ENCODE assay signal across 10 cellular contexts in the genomic region with DNA sequence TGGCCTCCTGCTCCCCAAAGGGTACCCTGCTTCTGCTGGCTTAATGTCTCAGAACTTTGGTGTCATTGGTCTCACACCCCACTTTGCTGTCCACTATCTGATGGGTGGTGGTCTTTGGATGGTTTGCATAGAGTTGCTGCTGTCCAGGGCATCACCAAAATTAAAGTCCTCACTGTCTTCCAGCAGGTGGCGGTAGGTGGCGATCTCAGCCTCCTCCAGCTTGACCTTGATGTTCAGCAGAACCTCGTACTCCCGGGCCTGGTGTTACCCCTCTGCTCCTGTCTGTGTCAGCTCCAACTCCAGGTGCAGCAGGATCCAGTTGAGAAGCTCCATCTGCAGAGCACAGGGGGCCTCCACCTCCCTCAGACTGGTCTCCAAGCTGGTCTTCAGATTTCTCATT.
DNase-seq lines count a peak whose midpoint lies in the region; TF ChIP-seq lines count a peak whose summit lies in the region.
"Had no signal": no experiment of that assay in that cellular context is flagged by ENCODE, and none has a peak within 500 bp of the region (broad histone marks: within the 10 kb centered on the region; RNA-seq: fewer than 3 reads in every experiment).

No MANE protein-coding gene starts in this region.

- no peaks in the 10 kb centered on the region for H3K9me2 ChIP-seq in PC-9 (ENCODE audit: insufficient read depth)

- no peaks in the 10 kb centered on the region for H3K27me3 ChIP-seq in PC-9 (ENCODE audit: insufficient read depth, low read depth)

- H3K4me1 ChIP-seq in PC-9 (replicated peaks; ENCODE audit: insufficient read depth) = no peaks in the 10 kb centered on the region
- H3K4me1 ChIP-seq: A549 had no signal

- intact Hi-C loops in PC-9 (cut with micrococcal nuclease; ENCODE audit: unreplicated experiment) = no loop called here

- peak; percentile 42; the same call in 1 of the 2 replicates for TF ChIP-seq CTCF in PC-9 (conservative IDR thresholded peaks at IDR 0.05)

- H2AFZ ChIP-seq in PC-9 = no peak overlapping the region

- BruUV-seq in PC-9 (replicated peaks; lab: Mats Ljungman, UMichigan) = no TSS peak

- no peak overlapping the region for H3K27ac ChIP-seq in PC-9
- H3K27ac ChIP-seq: A549 had no signal

- DNase-seq in NCI-H1092 treated with DMSO at 0.1 percent for 48 hours (lab: John Stamatoyannopoulos, UW) (peak; percentile 0), NCI-H1092 (lab: John Stamatoyannopoulos, UW) (no peak), HEK293T (ENCODE audit: extremely low spot score) (peak; percentile 28), PC-9 (peak in 1 of 2 experiments; percentile 11), iPS-NIHi7 (ENCODE audit: extremely low spot score) (peak; percentile 28), Ammon's horn (ENCODE audit: low spot score) (no peak), SIG-M5 (lab: John Stamatoyannopoulos, UW) (no peak)
- DNase-seq in activated CD4-positive, CD25-positive, alpha-beta regulatory T cell treated with anti-CD3 and anti-CD28 coated beads, Interleukin-2, amount 50 U/mL, for 72 hours = no peak
- DNase-seq: SW 1271 had no signal

- no peaks in the 10 kb centered on the region for H3K79me2 ChIP-seq in PC-9 (ENCODE audit: low read depth)

- H3K36me3 ChIP-seq in PC-9 (ENCODE audit: low read depth) = no peaks in the 10 kb centered on the region

- H3K4me2 ChIP-seq in PC-9 = no peak overlapping the region
- H3K4me2 ChIP-seq: A549 had no signal

- CTCF ChIA-PET in HEK293T (lab: Yijun Ruan, JAX) = interaction anchor here (0.6 kb wide), 2 partner anchors 15 to 1493 kb away, joined by 3 read pairs; no protein-coding TSS in a partner anchor
- CTCF ChIA-PET in PC-9 (lab: Charles Lee) = no interaction called here

- no peaks in the 10 kb centered on the region for H3F3A ChIP-seq in PC-9 (ENCODE audit: insufficient read depth, low read depth)

- H3K9me3 ChIP-seq in PC-9 (ENCODE audit: insufficient read depth, low read depth) = no peaks in the 10 kb centered on the region
- H3K9me3 ChIP-seq: A549 had no signal

- POLR2A ChIA-PET in HEK293T (lab: Yijun Ruan, JAX) (no interaction called here), PC-9 (lab: Charles Lee; ENCODE audit: unreplicated experiment) (no interaction called here)

- H3K4me3 ChIP-seq in PC-9 = no peak overlapping the region
- H3K4me3 ChIP-seq: A549 had no signal

- no peaks in the 10 kb centered on the region for H4K20me1 ChIP-seq in PC-9 (ENCODE audit: insufficient read depth)

TF ChIP-seq in HEK293T, 16 proteins besides CTCF, POLR2A, EP300 and RAD21:
- no peak for TF ChIP-seq LEF1 (IDR thresholded peaks at IDR 0.05; ENCODE audit: borderline replicate concordance)
- no peak for TF ChIP-seq FOXA1 (IDR thresholded peaks at IDR 0.05)
- no peak for TF ChIP-seq ZNF384 (IDR thresholded peaks at IDR 0.05)
- TF ChIP-seq BHLHE40 (IDR thresholded peaks at IDR 0.05; ENCODE audit: borderline replicate concordance) = no peak
- TF ChIP-seq, protein P1, sequence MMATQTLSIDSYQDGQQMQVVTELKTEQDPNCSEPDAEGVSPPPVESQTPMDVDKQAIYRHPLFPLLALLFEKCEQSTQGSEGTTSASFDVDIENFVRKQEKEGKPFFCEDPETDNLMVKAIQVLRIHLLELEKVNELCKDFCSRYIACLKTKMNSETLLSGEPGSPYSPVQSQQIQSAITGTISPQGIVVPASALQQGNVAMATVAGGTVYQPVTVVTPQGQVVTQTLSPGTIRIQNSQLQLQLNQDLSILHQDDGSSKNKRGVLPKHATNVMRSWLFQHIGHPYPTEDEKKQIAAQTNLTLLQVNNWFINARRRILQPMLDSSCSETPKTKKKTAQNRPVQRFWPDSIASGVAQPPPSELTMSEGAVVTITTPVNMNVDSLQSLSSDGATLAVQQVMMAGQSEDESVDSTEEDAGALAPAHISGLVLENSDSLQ (IDR thresholded peaks at IDR 0.05) = no peak
- TF ChIP-seq L3MBTL2 (conservative IDR thresholded peaks at IDR 0.05) = no peak
- TF ChIP-seq ELF4 (IDR thresholded peaks at IDR 0.05) = no peak
- TF ChIP-seq ARNT (IDR thresholded peaks at IDR 0.05) = no peak
- TF ChIP-seq CTBP1 (IDR thresholded peaks at IDR 0.05; ENCODE audit: borderline replicate concordance) = no peak
- no peak for TF ChIP-seq HDGF (IDR thresholded peaks at IDR 0.05; ENCODE audit: borderline replicate concordance)
- TF ChIP-seq SP1 (IDR thresholded peaks at IDR 0.05) = no peak
- no peak for TF ChIP-seq FOXM1 (IDR thresholded peaks at IDR 0.05; ENCODE audit: borderline replicate concordance)

Comparison
In these comparisons a context has a peak if more than half of its experiments do, and no peak if none do; other contexts are left out.
1. DNase-seq: peak in NCI-H1092 treated with DMSO at 0.1 percent for 48 hours (single experiment), HEK293T (single experiment) and iPS-NIHi7 (single experiment); none in NCI-H1092 (single experiment), Ammon's horn (single experiment), activated CD4-positive, CD25-positive, alpha-beta regulatory T cell treated with anti-CD3 and anti-CD28 coated beads, Interleukin-2, amount 50 U/mL, for 72 hours (single experiment) and SIG-M5 (single experiment).